ENCODE assay signal across 8 cellular contexts in the genomic region with DNA sequence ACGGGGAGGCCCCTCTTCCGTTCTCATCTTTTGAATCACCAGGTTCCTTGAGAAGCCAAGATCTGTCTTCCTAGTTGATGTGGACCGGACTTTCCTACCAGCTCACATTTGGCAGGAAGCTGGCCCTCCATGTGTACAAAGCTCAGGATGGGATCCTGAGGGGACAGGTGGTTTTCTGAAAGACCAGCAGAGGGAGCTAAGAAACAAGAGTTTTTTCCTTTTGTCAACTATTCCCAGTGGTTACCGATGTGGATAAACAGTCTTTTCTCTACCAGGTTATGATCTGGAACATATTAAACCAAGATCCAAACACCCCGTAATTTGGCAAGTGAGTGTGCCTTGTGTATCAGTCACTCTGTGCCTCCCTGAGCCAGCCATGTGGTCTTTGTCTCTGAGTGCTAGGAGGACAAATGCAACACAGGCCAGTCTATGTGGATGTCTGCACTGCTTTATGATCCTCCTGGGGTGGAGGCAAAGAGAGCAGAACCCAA. TPM values are rescaled to one million over a fixed set of nuclear protein-coding genes. Genes with fewer than 3 reads are reported as not detected.
DNase-seq lines count a peak whose midpoint lies in the region; ATAC-seq and TF ChIP-seq lines count a peak whose summit lies in the region.

No MANE protein-coding gene starts in this region.

- no peaks in the 10 kb centered on the region for H3K36me3 ChIP-seq in stomach

- H3K27ac ChIP-seq in stomach: no peak overlapping the region

- TF ChIP-seq EP300 in stomach (IDR thresholded peaks at IDR 0.05): no peak

- H3K9me3 ChIP-seq in stomach: no peaks in the 10 kb centered on the region

- TF ChIP-seq POLR2A in stomach (IDR thresholded peaks at IDR 0.05): no peak

- H3K4me1 ChIP-seq in stomach: peaks cover 0 to 16% (median 6%) of the 10 kb centered on the region in 4 donors

- intact Hi-C loops in stomach (cut with DNase I; ENCODE audit: low total_unique reads): no loop called here

- no peak overlapping the region for H3K4me3 ChIP-seq in stomach

- peak; percentile 58 for ATAC-seq in HG02759 (IDR thresholded peaks at IDR 0.05; ENCODE audit: unreplicated experiment)

- 7 to 16% (median 11%) methylated on average over 5 of the region's 5 CpGs for WGBS in stomach, 5 donors

- peak; percentile 30 for DNase-seq in NCI-H1436 (lab: John Stamatoyannopoulos, UW)
- DNase-seq in NCI-H1436 treated with DMSO at 0.1 percent for 48 hours (lab: John Stamatoyannopoulos, UW): no peak
- peak; percentile 69 for DNase-seq in NCI-H510A treated with DMSO at 0.1 percent for 48 hours (lab: John Stamatoyannopoulos, UW)
- peak; percentile 33 for DNase-seq in amniotic epithelial cell (ENCODE audit: low read depth)
- peak; percentile 73 for DNase-seq in iPS-NIHi7 (ENCODE audit: extremely low spot score)
- no peak for DNase-seq in stomach
- DNase-seq in effector CD4-positive, alpha-beta T cell: no peak

- no peaks in the 10 kb centered on the region for H3K27me3 ChIP-seq in stomach

- TF ChIP-seq CTCF in stomach (IDR thresholded peaks at IDR 0.05): peak in 5 of 7 experiments; percentile 36 to 73 (median 66)

RNA-seq across cellular contexts. Expression of gene ARHGAP25, which starts 25.1 kb away (rescaled TPM):
- 10 to 100 TPM in 2 of 5 donors, 1 to 10 TPM in 1, under 1 TPM in 1, not detected in 1; 0.29 to 17.1 (median 8.7) TPM for total RNA-seq in stomach
- 1 to 10 TPM; 3.6 to 6.3 (median 4.0) TPM for polyA plus RNA-seq in stomach

Comparison
In these comparisons a context has a peak if more than half of its experiments do, and no peak if none do; other contexts are left out.
1. DNase-seq: peak in NCI-H1436 (single experiment), NCI-H510A treated with DMSO at 0.1 percent for 48 hours (single experiment), amniotic epithelial cell (single experiment) and iPS-NIHi7 (single experiment); none in NCI-H1436 treated with DMSO at 0.1 percent for 48 hours (single experiment), stomach (single experiment) and effector CD4-positive, alpha-beta T cell (single experiment).